Comparison of ENCODE assay signal across 2 cellular contexts in the genomic region with DNA sequence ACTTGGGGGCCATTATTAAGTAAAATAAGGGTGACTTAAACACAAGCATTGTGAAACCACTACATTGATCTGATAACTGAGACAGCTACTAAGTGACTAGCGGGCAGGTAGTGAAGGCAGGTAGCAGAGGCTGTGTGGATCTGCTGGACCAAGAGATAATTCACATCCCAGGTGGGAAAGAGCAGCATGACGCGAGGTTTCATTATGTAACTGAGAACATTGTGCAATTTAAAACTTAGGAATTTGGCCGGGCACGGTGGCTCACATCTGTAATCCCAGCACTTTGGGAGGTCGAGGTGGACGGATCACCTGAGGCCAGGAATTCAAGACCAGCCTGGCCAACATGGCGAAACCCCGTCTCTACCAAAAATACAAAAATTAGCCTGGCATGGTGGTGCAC.
TF ChIP-seq lines count a peak whose summit lies in the region.

No MANE protein-coding gene starts in this region.

TF ChIP-seq in K562, 482 proteins besides CTCF, POLR2A, EP300 and RAD21:
- peak; percentile 39; the same call in 1 of the 2 replicates for TF ChIP-seq CEBPB (tag; IDR thresholded peaks at IDR 0.05)

TF ChIP-seq in HepG2, 621 proteins besides CTCF, POLR2A, EP300 and RAD21:
- TF ChIP-seq TEF (CRISPR knock-in tag; IDR thresholded peaks at IDR 0.05) (peak; percentile 42; the same call in 1 of the 2 replicates), TEAD3 (CRISPR knock-in tag; optimal IDR thresholded peaks at IDR 0.05; ENCODE audit: borderline replicate concordance) (peak; percentile 37), CEBPG (CRISPR knock-in tag; IDR thresholded peaks at IDR 0.05) (peak; percentile 80), CEBPB (IDR thresholded peaks at IDR 0.05; ENCODE audit: borderline replicate concordance, low read depth, low read length) (0 out of 2 replicates have a peak, but pooled peaks have one; percentile 54)
TF ChIP-seq in HepG2: peak in this region for 4; not testable (repeated sequence) for 617.
